Comparison of ENCODE assay signal across 6 cellular contexts in genomic region chr11:65557280-65558001, GRCh38. TPM values are rescaled to one million over a fixed set of nuclear protein-coding genes. Genes with fewer than 3 reads are reported as not detected.
DNase-seq lines count a peak whose midpoint lies in the region; ATAC-seq and TF ChIP-seq lines count a peak whose summit lies in the region.

No MANE protein-coding gene starts in this region.

- H3K4me3 Mint-ChIP-seq in central memory CD8-positive, alpha-beta T cell: peak overlapping the region; percentile 82
- H3K4me3 Mint-ChIP-seq in osteocyte (ENCODE audit: unreplicated experiment): peak overlapping the region; percentile 81

- peak overlapping the region; percentile 62; the same call in 1 of the 2 replicates for H3K4me3 ChIP-seq in HUES48 (ENCODE audit: low read depth, low read length)

- no peaks in the 10 kb centered on the region for H3K36me3 ChIP-seq in HUES48 (ENCODE audit: control insufficient read depth, insufficient read depth, low read length)

- peaks cover 6% of the 10 kb centered on the region for H3K36me3 Mint-ChIP-seq in central memory CD8-positive, alpha-beta T cell (ENCODE audit: insufficient read depth)
- H3K36me3 Mint-ChIP-seq in osteocyte (ENCODE audit: unreplicated experiment): peaks cover 6% of the 10 kb centered on the region

- no peak for ATAC-seq in central memory CD8-positive, alpha-beta T cell (replicated peaks; ENCODE audit: extremely low read depth, poor library complexity, severe bottlenecking)
- ATAC-seq in HG03571 (IDR thresholded peaks at IDR 0.05; ENCODE audit: unreplicated experiment): no peak

- peak overlapping the region; percentile 92 for H3K27ac Mint-ChIP-seq in central memory CD8-positive, alpha-beta T cell (ENCODE audit: low read depth)
- H3K27ac Mint-ChIP-seq in osteocyte (ENCODE audit: unreplicated experiment): peak overlapping the region; percentile 96

- DNase-seq in central memory CD8-positive, alpha-beta T cell (ENCODE audit: low spot score in 2 of 2): no peak
- DNase-seq in osteocyte (ENCODE audit: extremely low spot score, unreplicated experiment): no peak
- no peak for DNase-seq in activated gamma-delta T cell (lab: John Stamatoyannopoulos, UW)
- DNase-seq in T-helper 9 cell: no peak

- no peaks in the 10 kb centered on the region for H3K9me3 Mint-ChIP-seq in central memory CD8-positive, alpha-beta T cell
- H3K9me3 Mint-ChIP-seq in osteocyte (ENCODE audit: unreplicated experiment): no peaks in the 10 kb centered on the region

- no peak overlapping the region for H3K27ac ChIP-seq in HUES48 (ENCODE audit: low read depth, low read length)

- H3K27me3 ChIP-seq in HUES48 (ENCODE audit: control insufficient read depth, insufficient read depth, low read length): peaks cover 43% of the 10 kb centered on the region

- no peaks in the 10 kb centered on the region for H3K27me3 Mint-ChIP-seq in central memory CD8-positive, alpha-beta T cell
- no peaks in the 10 kb centered on the region for H3K27me3 Mint-ChIP-seq in osteocyte (ENCODE audit: unreplicated experiment)

- TF ChIP-seq CTCF in osteocyte (IDR thresholded peaks at IDR 0.05): no peak

- peaks cover 66% of the 10 kb centered on the region for H3K4me1 Mint-ChIP-seq in central memory CD8-positive, alpha-beta T cell
- H3K4me1 Mint-ChIP-seq in osteocyte (ENCODE audit: unreplicated experiment): peaks cover 70% of the 10 kb centered on the region

- peaks cover 27% of the 10 kb centered on the region for H3K4me1 ChIP-seq in HUES48 (ENCODE audit: control insufficient read depth, insufficient read depth, low read length)

- no peaks in the 10 kb centered on the region for H3K9me3 ChIP-seq in HUES48 (ENCODE audit: control insufficient read depth, insufficient read depth, low read length)

- H3K9ac ChIP-seq in HUES48 (ENCODE audit: low read depth, low read length): no peak overlapping the region

RNA-seq across cellular contexts. Expression of gene LTBP3, which starts 0.7 kb away (rescaled TPM):
- total RNA-seq in osteocyte: 219 and 256 TPM in 2 replicates

RNA-seq across cellular contexts. Expression of gene ZNRD2, which starts 12.8 kb away (rescaled TPM):
- total RNA-seq in osteocyte: 31.3 and 32.7 TPM in 2 replicates

RNA-seq across cellular contexts. Expression of gene FAM89B, which starts 14.9 kb away (rescaled TPM):
- total RNA-seq in osteocyte: 84.2 and 92.1 TPM in 2 replicates

RNA-seq across cellular contexts. Expression of gene EHBP1L1, which starts 18.4 kb away (rescaled TPM):
- 39.7 and 42.6 TPM in 2 replicates for total RNA-seq in osteocyte

RNA-seq across cellular contexts. Expression of gene SCYL1, which starts 32.6 kb away (rescaled TPM):
- 103 and 104 TPM in 2 replicates for total RNA-seq in osteocyte
